Comparison of ENCODE assay signal across 11 cellular contexts in genomic region chr10:124387078-124387874, GRCh38. TPM values are rescaled to one million over a fixed set of nuclear protein-coding genes. Genes with fewer than 3 reads are reported as not detected.
DNase-seq lines count a peak whose midpoint lies in the region; ATAC-seq and TF ChIP-seq lines count a peak whose summit lies in the region.
"Had no signal": no experiment of that assay in that cellular context is flagged by ENCODE, and none has a peak within 500 bp of the region (broad histone marks: within the 10 kb centered on the region; RNA-seq: fewer than 3 reads in every experiment).

No MANE protein-coding gene starts in this region.

- CTCF ChIA-PET in CD4-positive, alpha-beta T cell (lab: Charles Lee): interaction anchor here (6.5 kb wide), 1 partner anchor 393 kb away, joined by 69 read pairs; no protein-coding TSS in a partner anchor
- CTCF ChIA-PET in WTC11 (lab: Charles Lee): interaction anchor here (0.6 to 4.9 kb wide), 11 partner anchors 16 to 392 kb away, joined by 3 to 128 read pairs (median 6); partner anchors contain the start of genes LHPP and OAT

- no peaks in the 10 kb centered on the region for H3K36me3 Mint-ChIP-seq in CD4-positive, alpha-beta T cell (ENCODE audit: low read depth)
- H3K36me3 Mint-ChIP-seq in WTC11: no peaks in the 10 kb centered on the region
- H3K36me3 Mint-ChIP-seq in mesothelial cell of epicardium: no peaks in the 10 kb centered on the region

- no peak overlapping the region for H3K27ac Mint-ChIP-seq in CD4-positive, alpha-beta T cell
- H3K27ac Mint-ChIP-seq in WTC11: no peak overlapping the region
- H3K27ac Mint-ChIP-seq in mesothelial cell of epicardium: no peak overlapping the region

- no peak overlapping the region for H3K27ac ChIP-seq in CD4-positive, alpha-beta T cell (ENCODE audit: low read depth, low read length)
- H3K27ac ChIP-seq: HL-60 had no signal

- intact Hi-C loops in CD4-positive, alpha-beta T cell (cut with DNase I, micrococcal nuclease): loop anchor here in 1 of 2 experiments (5.0 kb wide), 3 partner anchors 130 to 1255 kb away; no protein-coding TSS in a partner anchor

- no peak for TF ChIP-seq CTCF in CD4-positive, alpha-beta T cell (IDR thresholded peaks at IDR 0.05)
- TF ChIP-seq CTCF in GM12873 (IDR thresholded peaks at IDR 0.05; ENCODE audit: insufficient read depth, low read depth, low read length, missing control alignments) (peak; percentile 18), WTC11 (IDR thresholded peaks at IDR 0.05) (no peak), mesothelial cell of epicardium (IDR thresholded peaks at IDR 0.05; ENCODE audit: unreplicated experiment) (no peak)

- POLR2A ChIA-PET in CD4-positive, alpha-beta T cell (lab: Charles Lee): interaction anchor here (1.1 kb wide), 1 partner anchor 392 kb away, joined by 4 read pairs; no protein-coding TSS in a partner anchor
- POLR2A ChIA-PET in WTC11 (lab: Charles Lee): no interaction called here

- H3K27me3 ChIP-seq in CD4-positive, alpha-beta T cell (ENCODE audit: control insufficient read depth, insufficient read depth, low read length): no peaks in the 10 kb centered on the region

- no peak for DNase-seq in CD4-positive, alpha-beta T cell
- no peak for DNase-seq in WTC11 (ENCODE audit: low spot score)
- DNase-seq in mesothelial cell of epicardium (ENCODE audit: low spot score in 2 of 2, unreplicated experiment in 2 of 2): no peak
- no peak for DNase-seq in epidermal melanocyte (ENCODE audit: insufficient read length, low spot score)
- DNase-seq: DMS79; NCI-H1048; stimulated activated CD8-positive, alpha-beta memory T cell treated with anti-CD3 and anti-CD28 coated beads, Interleukin-4, amount 100 ng/mL, for 48 hours had no signal

- peak overlapping the region; percentile 69 for H3K4me3 Mint-ChIP-seq in CD4-positive, alpha-beta T cell
- H3K4me3 Mint-ChIP-seq in WTC11 (peak overlapping the region; percentile 29; the same call in 1 of the 2 replicates), mesothelial cell of epicardium (peak overlapping the region; percentile 34)

- H3K9me3 Mint-ChIP-seq in CD4-positive, alpha-beta T cell: no peaks in the 10 kb centered on the region
- H3K9me3 Mint-ChIP-seq in WTC11 (no peaks in the 10 kb centered on the region), mesothelial cell of epicardium (no peaks in the 10 kb centered on the region)

- H3K9me3 ChIP-seq in CD4-positive, alpha-beta T cell (ENCODE audit: control insufficient read depth, low read length): no peaks in the 10 kb centered on the region

- H3K4me1 Mint-ChIP-seq in CD4-positive, alpha-beta T cell (ENCODE audit: low read depth): peaks cover 4% of the 10 kb centered on the region
- H3K4me1 Mint-ChIP-seq in WTC11 (peaks cover 8% of the 10 kb centered on the region; the same call in 1 of the 2 replicates), mesothelial cell of epicardium (peaks cover 2% of the 10 kb centered on the region)

- no peak for ATAC-seq in CD4-positive, alpha-beta T cell (ENCODE audit: poor library complexity)
- ATAC-seq in WTC11 (no peak), GM19467 (IDR thresholded peaks at IDR 0.05; ENCODE audit: unreplicated experiment) (no peak), GM18511 (IDR thresholded peaks at IDR 0.05; ENCODE audit: unreplicated experiment) (no peak)

- H3K27me3 Mint-ChIP-seq in CD4-positive, alpha-beta T cell: peaks cover 6% of the 10 kb centered on the region
- H3K27me3 Mint-ChIP-seq in WTC11 (ENCODE audit: low read depth) (peaks cover 10% of the 10 kb centered on the region), mesothelial cell of epicardium (ENCODE audit: low read depth) (no peaks in the 10 kb centered on the region)

TF ChIP-seq in WTC11, 78 proteins besides CTCF, POLR2A, EP300 and RAD21 (continues in another document):
- TF ChIP-seq, protein P1, sequence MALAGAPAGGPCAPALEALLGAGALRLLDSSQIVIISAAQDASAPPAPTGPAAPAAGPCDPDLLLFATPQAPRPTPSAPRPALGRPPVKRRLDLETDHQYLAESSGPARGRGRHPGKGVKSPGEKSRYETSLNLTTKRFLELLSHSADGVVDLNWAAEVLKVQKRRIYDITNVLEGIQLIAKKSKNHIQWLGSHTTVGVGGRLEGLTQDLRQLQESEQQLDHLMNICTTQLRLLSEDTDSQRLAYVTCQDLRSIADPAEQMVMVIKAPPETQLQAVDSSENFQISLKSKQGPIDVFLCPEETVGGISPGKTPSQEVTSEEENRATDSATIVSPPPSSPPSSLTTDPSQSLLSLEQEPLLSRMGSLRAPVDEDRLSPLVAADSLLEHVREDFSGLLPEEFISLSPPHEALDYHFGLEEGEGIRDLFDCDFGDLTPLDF (CRISPR knock-in tag; IDR thresholded peaks at IDR 0.05): no peak
- TF ChIP-seq SOX15 (CRISPR knock-in tag; IDR thresholded peaks at IDR 0.05) (no peak), TEAD4 (CRISPR knock-in tag; IDR thresholded peaks at IDR 0.05) (no peak), ZNF219 (CRISPR knock-in tag; IDR thresholded peaks at IDR 0.05; ENCODE audit: borderline replicate concordance) (no peak), FOXK1 (CRISPR knock-in tag; IDR thresholded peaks at IDR 0.05) (no peak), HMGA2 (CRISPR knock-in tag; IDR thresholded peaks at IDR 0.05) (no peak), ZNF317 (CRISPR knock-in tag; IDR thresholded peaks at IDR 0.05; ENCODE audit: borderline replicate concordance, low read depth) (no peak), PRDM15 (CRISPR knock-in tag; IDR thresholded peaks at IDR 0.05) (no peak)
- TF ChIP-seq, protein P2, sequence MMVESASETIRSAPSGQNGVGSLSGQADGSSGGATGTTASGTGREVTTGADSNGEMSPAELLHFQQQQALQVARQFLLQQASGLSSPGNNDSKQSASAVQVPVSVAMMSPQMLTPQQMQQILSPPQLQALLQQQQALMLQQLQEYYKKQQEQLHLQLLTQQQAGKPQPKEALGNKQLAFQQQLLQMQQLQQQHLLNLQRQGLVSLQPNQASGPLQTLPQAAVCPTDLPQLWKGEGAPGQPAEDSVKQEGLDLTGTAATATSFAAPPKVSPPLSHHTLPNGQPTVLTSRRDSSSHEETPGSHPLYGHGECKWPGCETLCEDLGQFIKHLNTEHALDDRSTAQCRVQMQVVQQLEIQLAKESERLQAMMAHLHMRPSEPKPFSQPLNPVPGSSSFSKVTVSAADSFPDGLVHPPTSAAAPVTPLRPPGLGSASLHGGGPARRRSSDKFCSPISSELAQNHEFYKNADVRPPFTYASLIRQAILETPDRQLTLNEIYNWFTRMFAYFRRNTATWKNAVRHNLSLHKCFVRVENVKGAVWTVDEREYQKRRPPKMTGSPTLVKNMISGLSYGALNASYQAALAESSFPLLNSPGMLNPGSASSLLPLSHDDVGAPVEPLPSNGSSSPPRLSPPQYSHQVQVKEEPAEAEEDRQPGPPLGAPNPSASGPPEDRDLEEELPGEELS (CRISPR knock-in tag; IDR thresholded peaks at IDR 0.05): no peak
- TF ChIP-seq, protein P3, sequence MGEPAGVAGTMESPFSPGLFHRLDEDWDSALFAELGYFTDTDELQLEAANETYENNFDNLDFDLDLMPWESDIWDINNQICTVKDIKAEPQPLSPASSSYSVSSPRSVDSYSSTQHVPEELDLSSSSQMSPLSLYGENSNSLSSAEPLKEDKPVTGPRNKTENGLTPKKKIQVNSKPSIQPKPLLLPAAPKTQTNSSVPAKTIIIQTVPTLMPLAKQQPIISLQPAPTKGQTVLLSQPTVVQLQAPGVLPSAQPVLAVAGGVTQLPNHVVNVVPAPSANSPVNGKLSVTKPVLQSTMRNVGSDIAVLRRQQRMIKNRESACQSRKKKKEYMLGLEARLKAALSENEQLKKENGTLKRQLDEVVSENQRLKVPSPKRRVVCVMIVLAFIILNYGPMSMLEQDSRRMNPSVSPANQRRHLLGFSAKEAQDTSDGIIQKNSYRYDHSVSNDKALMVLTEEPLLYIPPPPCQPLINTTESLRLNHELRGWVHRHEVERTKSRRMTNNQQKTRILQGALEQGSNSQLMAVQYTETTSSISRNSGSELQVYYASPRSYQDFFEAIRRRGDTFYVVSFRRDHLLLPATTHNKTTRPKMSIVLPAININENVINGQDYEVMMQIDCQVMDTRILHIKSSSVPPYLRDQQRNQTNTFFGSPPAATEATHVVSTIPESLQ (CRISPR knock-in tag; IDR thresholded peaks at IDR 0.05): no peak

RNA-seq across cellular contexts. Expression of gene OAT, which starts 31.4 kb away (rescaled TPM):
- total RNA-seq in CD4-positive, alpha-beta T cell: 10 to 100 TPM; 48.5 to 54.9 TPM
- 96.1 to 117 TPM (median 97.4 TPM) in 3 replicates for total RNA-seq in WTC11 (2021)
- total RNA-seq in mesothelial cell of epicardium: 52.5 to 55.1 TPM (median 54.5 TPM) in 3 replicates
